Comparison of ENCODE assay signal across 1 cellular context in the genomic region with DNA sequence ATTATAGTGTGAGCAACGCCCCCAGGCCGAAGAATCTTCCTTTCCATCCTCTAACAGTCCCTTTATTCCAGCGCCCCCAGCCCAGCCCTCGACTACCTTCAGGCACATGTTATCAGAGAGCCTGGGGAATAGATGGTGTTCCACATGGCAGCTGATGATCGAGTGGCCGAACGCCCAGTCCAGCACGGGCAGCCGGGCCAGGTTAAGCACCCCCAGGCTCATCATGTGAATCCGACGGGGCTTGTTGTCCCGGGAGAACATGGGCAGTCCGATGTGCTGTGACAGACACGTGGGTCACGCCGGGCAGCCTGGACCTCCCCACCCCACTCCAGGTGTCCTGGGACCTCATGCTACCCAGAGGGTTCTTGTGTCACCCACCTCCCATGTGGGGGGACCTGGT.
TF ChIP-seq lines count a peak whose summit lies in the region.

No MANE protein-coding gene starts in this region.

TF ChIP-seq in HepG2, 621 proteins besides CTCF, POLR2A, EP300 and RAD21:
- TF ChIP-seq, protein P1, sequence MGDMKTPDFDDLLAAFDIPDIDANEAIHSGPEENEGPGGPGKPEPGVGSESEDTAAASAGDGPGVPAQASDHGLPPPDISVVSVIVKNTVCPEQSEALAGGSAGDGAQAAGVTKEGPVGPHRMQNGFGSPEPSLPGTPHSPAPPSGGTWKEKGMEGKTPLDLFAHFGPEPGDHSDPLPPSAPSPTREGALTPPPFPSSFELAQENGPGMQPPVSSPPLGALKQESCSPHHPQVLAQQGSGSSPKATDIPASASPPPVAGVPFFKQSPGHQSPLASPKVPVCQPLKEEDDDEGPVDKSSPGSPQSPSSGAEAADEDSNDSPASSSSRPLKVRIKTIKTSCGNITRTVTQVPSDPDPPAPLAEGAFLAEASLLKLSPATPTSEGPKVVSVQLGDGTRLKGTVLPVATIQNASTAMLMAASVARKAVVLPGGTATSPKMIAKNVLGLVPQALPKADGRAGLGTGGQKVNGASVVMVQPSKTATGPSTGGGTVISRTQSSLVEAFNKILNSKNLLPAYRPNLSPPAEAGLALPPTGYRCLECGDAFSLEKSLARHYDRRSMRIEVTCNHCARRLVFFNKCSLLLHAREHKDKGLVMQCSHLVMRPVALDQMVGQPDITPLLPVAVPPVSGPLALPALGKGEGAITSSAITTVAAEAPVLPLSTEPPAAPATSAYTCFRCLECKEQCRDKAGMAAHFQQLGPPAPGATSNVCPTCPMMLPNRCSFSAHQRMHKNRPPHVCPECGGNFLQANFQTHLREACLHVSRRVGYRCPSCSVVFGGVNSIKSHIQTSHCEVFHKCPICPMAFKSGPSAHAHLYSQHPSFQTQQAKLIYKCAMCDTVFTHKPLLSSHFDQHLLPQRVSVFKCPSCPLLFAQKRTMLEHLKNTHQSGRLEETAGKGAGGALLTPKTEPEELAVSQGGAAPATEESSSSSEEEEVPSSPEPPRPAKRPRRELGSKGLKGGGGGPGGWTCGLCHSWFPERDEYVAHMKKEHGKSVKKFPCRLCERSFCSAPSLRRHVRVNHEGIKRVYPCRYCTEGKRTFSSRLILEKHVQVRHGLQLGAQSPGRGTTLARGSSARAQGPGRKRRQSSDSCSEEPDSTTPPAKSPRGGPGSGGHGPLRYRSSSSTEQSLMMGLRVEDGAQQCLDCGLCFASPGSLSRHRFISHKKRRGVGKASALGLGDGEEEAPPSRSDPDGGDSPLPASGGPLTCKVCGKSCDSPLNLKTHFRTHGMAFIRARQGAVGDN (CRISPR knock-in tag; IDR thresholded peaks at IDR 0.05), result peak; percentile 16; the same call in 1 of the 2 replicates
- no peak for TF ChIP-seq ZNF709 (CRISPR knock-in tag; IDR thresholded peaks at IDR 0.05)
